Comparison of ENCODE assay signal across 8 cellular contexts in genomic region chr16:55842369-55843104, GRCh38. TPM values are rescaled to one million over a fixed set of nuclear protein-coding genes. Genes with fewer than 3 reads are reported as not detected.
A peak's percentile ranks its signal among the peaks of the same experiment; 100 is the strongest.
DNase-seq lines count a peak whose midpoint lies in the region; ATAC-seq and TF ChIP-seq lines count a peak whose summit lies in the region.

No MANE protein-coding gene starts in this region.

- peaks cover 4% of the 10 kb centered on the region for H3K27me3 ChIP-seq in AG04450 (ENCODE audit: control insufficient read depth, insufficient read depth, low read length)
- no peaks in the 10 kb centered on the region for H3K27me3 ChIP-seq in SU-DHL-6 (ENCODE audit: low read length)
- H3K27me3 ChIP-seq in neutrophil: peaks cover 19% of the 10 kb centered on the region

- H3K4me2 ChIP-seq in SU-DHL-6 (ENCODE audit: low read depth, low read length, poor library complexity, severe bottlenecking): no peak overlapping the region

- H3K9me3 ChIP-seq in AG04450 (ENCODE audit: control insufficient read depth, insufficient read depth, low read length): no peaks in the 10 kb centered on the region
- H3K9me3 ChIP-seq in SU-DHL-6 (ENCODE audit: insufficient read depth, low read length): no peaks in the 10 kb centered on the region
- H3K9me3 ChIP-seq in neutrophil: no peaks in the 10 kb centered on the region

- no peaks in the 10 kb centered on the region for H3K9me2 ChIP-seq in SU-DHL-6 (replicated peaks; ENCODE audit: insufficient read depth, low read length)

- H3F3A ChIP-seq in SU-DHL-6 (ENCODE audit: insufficient read depth): no peaks in the 10 kb centered on the region

- H3K4me3 ChIP-seq in AG04450 (ENCODE audit: low read depth, low read length): no peak overlapping the region
- no peak overlapping the region for H3K4me3 ChIP-seq in SU-DHL-6 (ENCODE audit: insufficient read depth, low read length, poor library complexity, severe bottlenecking)
- H3K4me3 ChIP-seq in fibroblast of pulmonary artery (replicated peaks; ENCODE audit: low read depth, low read length): no peak overlapping the region
- no peak overlapping the region for H3K4me3 ChIP-seq in neutrophil (ENCODE audit: low read depth in 1 of 2, low read length in 1 of 2)

- no peaks in the 10 kb centered on the region for H3K4me1 ChIP-seq in neutrophil (ENCODE audit: control insufficient read depth in 1 of 2, insufficient read depth in 1 of 2, low read depth in 1 of 2, low read length in 1 of 2)

- H3K36me3 ChIP-seq in SU-DHL-6 (ENCODE audit: low read length) (no peaks in the 10 kb centered on the region), neutrophil (no peaks in the 10 kb centered on the region)

- no peaks in the 10 kb centered on the region for H3K79me2 ChIP-seq in SU-DHL-6 (ENCODE audit: insufficient read depth, low read length)

- POLR2A ChIA-PET in AG04450 (lab: Yijun Ruan, JAX): no interaction called here

- no peak overlapping the region for H2AFZ ChIP-seq in SU-DHL-6 (ENCODE audit: low read depth, low read length, severe bottlenecking)

- TF ChIP-seq CTCF in AG04450 (IDR thresholded peaks at IDR 0.05; ENCODE audit: low read depth, low read length) (peak; percentile 69), SU-DHL-6 (IDR thresholded peaks at IDR 0.05; ENCODE audit: insufficient read depth, low read length, poor library complexity, severe bottlenecking) (peak; percentile 80), fibroblast of pulmonary artery (IDR thresholded peaks at IDR 0.05; ENCODE audit: low read length, missing control alignments) (peak; percentile 70), neutrophil (IDR thresholded peaks at IDR 0.05) (peak; percentile 64)

- DNase-seq in AG04450 (ENCODE audit: low read depth, low spot score) (peak; percentile 10), ELR (ENCODE audit: low read depth) (peak; percentile 61), LHCN-M2 (ENCODE audit: low read depth) (peak; percentile 39), fibroblast of pulmonary artery (ENCODE audit: low read depth) (peak; percentile 60)

- ATAC-seq in HG02840 (IDR thresholded peaks at IDR 0.05; ENCODE audit: low FRiP score, unreplicated experiment) (no peak), GM19328 (IDR thresholded peaks at IDR 0.05; ENCODE audit: unreplicated experiment) (no peak)

- H3K9ac ChIP-seq in SU-DHL-6 (ENCODE audit: low read length): no peak overlapping the region

- H4K20me1 ChIP-seq in SU-DHL-6 (ENCODE audit: low read depth, low read length): no peaks in the 10 kb centered on the region

- CTCF ChIA-PET in AG04450 (lab: Charles Lee): interaction anchor here (0.6 to 2.4 kb wide), 9 partner anchors 9 to 378 kb away, joined by 3 to 27 read pairs (median 3); partner anchors contain the start of gene CES1

- H3K27ac ChIP-seq in AG04450 (ENCODE audit: low read depth, low read length) (no peak overlapping the region), SU-DHL-6 (ENCODE audit: low read depth, low read length) (no peak overlapping the region), neutrophil (no peak overlapping the region)

RNA-seq across cellular contexts. Expression of gene CES1, which starts 9.6 kb away (rescaled TPM):
- polyA plus RNA-seq in AG04450 (2011; rRNA removed): 1.1 and 1.4 TPM in 2 replicates
- polyA minus RNA-seq in AG04450 (2011; rRNA and poly(A)+ RNA removed): 0.14 and 0.26 TPM in 2 replicates
- total RNA-seq in LHCN-M2 (2014; rRNA removed): not detected in 2 replicates
- not detected for polyA plus RNA-seq in LHCN-M2 (2012)

RNA-seq across cellular contexts. Expression of gene CES5A, which starts 32.6 kb away (rescaled TPM):
- polyA plus RNA-seq in AG04450 (2011; rRNA removed): not detected in 2 replicates
- polyA minus RNA-seq in AG04450 (2011; rRNA and poly(A)+ RNA removed): not detected in 2 replicates
- total RNA-seq in LHCN-M2 (2014; rRNA removed): not detected in 2 replicates
- not detected for polyA plus RNA-seq in LHCN-M2 (2012)

Comparison
In these comparisons a context has a peak if more than half of its experiments do, and no peak if none do; other contexts are left out.
1. DNase-seq: peak in every context shown above with its lines; median percentile 61 in ELR; 60 in fibroblast of pulmonary artery; 39 in LHCN-M2; 10 in AG04450.